Comparison of ENCODE assay signal across 12 cellular contexts in the genomic region with DNA sequence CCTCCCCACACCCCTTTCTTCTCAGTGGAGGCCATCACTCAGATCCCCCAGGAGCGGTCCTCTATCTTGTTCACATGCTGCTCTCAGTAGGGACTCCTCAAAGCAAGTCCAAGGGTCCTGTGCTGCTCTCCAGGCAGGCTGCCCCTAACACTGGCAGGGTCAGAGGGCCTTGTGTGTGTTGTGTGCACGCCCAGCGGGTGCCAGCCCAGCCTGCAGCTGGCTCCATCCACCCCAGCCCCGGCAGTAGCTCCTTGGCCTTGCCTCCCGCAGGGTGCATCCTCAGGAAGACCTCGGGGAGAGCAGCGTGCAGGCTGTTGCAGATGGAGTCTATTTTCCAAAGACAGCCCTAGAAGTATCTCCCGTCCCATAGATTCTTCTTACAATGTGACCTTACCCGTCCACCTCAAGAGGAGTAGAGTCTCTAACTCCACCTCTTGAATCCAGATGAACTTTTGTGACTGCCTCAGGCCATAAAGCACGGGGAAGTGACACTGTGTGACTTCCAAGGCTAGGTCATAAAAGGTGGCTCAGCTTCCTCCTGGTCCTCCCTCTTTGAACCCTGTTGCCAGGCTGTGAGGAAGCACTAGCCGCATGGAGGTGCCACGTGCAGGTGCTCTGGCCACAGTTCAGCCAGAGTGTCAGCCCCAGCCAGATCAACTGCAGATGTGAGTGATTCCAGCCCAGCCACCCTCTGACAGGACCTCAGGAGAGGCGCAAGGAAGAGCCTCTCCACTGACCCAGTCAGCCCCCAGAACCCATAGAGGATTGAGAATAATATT.
"Had no signal": no experiment of that assay in that cellular context is flagged by ENCODE, and none has a peak within 500 bp of the region (broad histone marks: within the 10 kb centered on the region; RNA-seq: fewer than 3 reads in every experiment).

No MANE protein-coding gene starts in this region.

- H3K36me3 ChIP-seq: ovary, tibial nerve had no signal

- H3K9me3 ChIP-seq: ovary, tibial nerve had no signal

- ATAC-seq: activated T-helper 17 cell treated with anti-CD3 and anti-CD28 coated beads, Interleukin-2, amount 50 U/mL, for 72 hours; esophagus mucosa; natural killer cell treated with Interleukin-12 subunit alpha and Interleukin-12 subunit beta and Interleukin-15 and Interleukin-18, amount 100 ng/mL, for 72 hours had no signal

- H3K4me3 ChIP-seq: dorsolateral prefrontal cortex, ovary, tibial nerve had no signal

- DNase-seq: activated CD4-positive, alpha-beta T cell treated with anti-CD3 and anti-CD28 coated beads, Interleukin-2, amount 10 ng/mL, durations not matched to agents 7 days and 5 days; activated CD4-positive, CD25-positive, alpha-beta regulatory T cell; activated T-cell treated with anti-CD3 and anti-CD28 coated beads for 4 hours; cerebellar nuclear complex; dorsolateral prefrontal cortex; left cardiac atrium; ovary; retina had no signal

- H3K27ac ChIP-seq: dorsolateral prefrontal cortex, ovary, tibial nerve had no signal

- H3K27me3 ChIP-seq: dorsolateral prefrontal cortex, ovary, tibial nerve had no signal
